18 cellular contexts compared by ENCODE assay signal in genomic region chr5:80231693-80232092, GRCh38. TPM values are rescaled to one million over a fixed set of nuclear protein-coding genes. Genes with fewer than 3 reads are reported as not detected.
DNase-seq lines count a peak whose midpoint lies in the region; ATAC-seq and TF ChIP-seq lines count a peak whose summit lies in the region.
"Had no signal": no experiment of that assay in that cellular context is flagged by ENCODE, and none has a peak within 500 bp of the region (broad histone marks: within the 10 kb centered on the region; RNA-seq: fewer than 3 reads in every experiment).

No MANE protein-coding gene starts in this region.

- H3K9me3 ChIP-seq in CD4-positive, alpha-beta memory T cell (ENCODE audit: control insufficient read depth in 1 of 2, low read length in 2 of 2): no peaks in the 10 kb centered on the region
- no peaks in the 10 kb centered on the region for H3K9me3 ChIP-seq in PC-9 (ENCODE audit: insufficient read depth, low read depth)
- H3K9me3 ChIP-seq: sigmoid colon had no signal

- BruUV-seq in PC-9 (replicated peaks; lab: Mats Ljungman, UMichigan): no TSS peak

- H3K9me3 Mint-ChIP-seq in CD4-positive, alpha-beta memory T cell: no peaks in the 10 kb centered on the region
- H3K9me3 Mint-ChIP-seq in chondrocyte (ENCODE audit: low read depth): no peaks in the 10 kb centered on the region
- no peaks in the 10 kb centered on the region for H3K9me3 Mint-ChIP-seq in nephron

- peaks cover 32% of the 10 kb centered on the region; the same call in 1 of the 2 replicates for H3F3A ChIP-seq in PC-9 (ENCODE audit: insufficient read depth, low read depth)

- peaks cover 98% of the 10 kb centered on the region for H3K79me2 ChIP-seq in PC-9 (ENCODE audit: low read depth)

- peak overlapping the region in 5 of 7 donors; percentile 52 to 90 (median 65) for H3K27ac Mint-ChIP-seq in CD4-positive, alpha-beta memory T cell
- H3K27ac Mint-ChIP-seq in chondrocyte (ENCODE audit: unreplicated experiment): peak overlapping the region; percentile 70
- peak overlapping the region; percentile 34 to 60 (median 51) for H3K27ac Mint-ChIP-seq in nephron
- H3K27ac Mint-ChIP-seq: B cell had no signal

- no peaks in the 10 kb centered on the region for H3K36me3 ChIP-seq in CD4-positive, alpha-beta memory T cell (ENCODE audit: insufficient read depth, low read length)
- H3K36me3 ChIP-seq in PC-9 (ENCODE audit: low read depth): no peaks in the 10 kb centered on the region
- H3K36me3 ChIP-seq: sigmoid colon had no signal

- no peak overlapping the region for H2AFZ ChIP-seq in PC-9

- POLR2A ChIA-PET in CD4-positive, alpha-beta memory T cell (lab: Charles Lee; ENCODE audit: partially characterized antibody): interaction anchor here (0.6 kb wide), 1 partner anchor 1518 kb away, joined by 3 read pairs; no protein-coding TSS in a partner anchor
- POLR2A ChIA-PET in PC-9 (lab: Charles Lee; ENCODE audit: unreplicated experiment): no interaction called here

- peaks cover 92% of the 10 kb centered on the region for H3K4me1 ChIP-seq in CD4-positive, alpha-beta memory T cell (ENCODE audit: insufficient read depth, low read length)
- peaks cover 35% of the 10 kb centered on the region for H3K4me1 ChIP-seq in PC-9 (replicated peaks; ENCODE audit: insufficient read depth)

- H3K27ac ChIP-seq in CD4-positive, alpha-beta memory T cell (ENCODE audit: low read depth, low read length): no peak overlapping the region
- peak overlapping the region; percentile 71 for H3K27ac ChIP-seq in PC-9
- H3K27ac ChIP-seq: sigmoid colon had no signal

- H3K4me3 ChIP-seq in CD4-positive, alpha-beta memory T cell (ENCODE audit: low read length in 2 of 2): no peak overlapping the region
- H3K4me3 ChIP-seq in PC-9: no peak overlapping the region
- H3K4me3 ChIP-seq: sigmoid colon had no signal

- intact Hi-C loops in CD4-positive, alpha-beta memory T cell (cut with micrococcal nuclease): no loop called here
- intact Hi-C loops in PC-9 (cut with micrococcal nuclease; ENCODE audit: unreplicated experiment): no loop called here

- 0 out of 2 replicates have a peak overlapping the region, but pooled peaks have one; percentile 5 for H3K4me2 ChIP-seq in PC-9

- peaks cover 21% of the 10 kb centered on the region for H4K20me1 ChIP-seq in PC-9 (ENCODE audit: insufficient read depth)

- H3K4me3 Mint-ChIP-seq in CD4-positive, alpha-beta memory T cell: peak overlapping the region in 6 of 8 donors; percentile 35 to 76 (median 54)
- no peak overlapping the region for H3K4me3 Mint-ChIP-seq in chondrocyte (ENCODE audit: unreplicated experiment)
- no peak overlapping the region for H3K4me3 Mint-ChIP-seq in nephron
- H3K4me3 Mint-ChIP-seq: B cell had no signal

- ATAC-seq in HG03565 (IDR thresholded peaks at IDR 0.05; ENCODE audit: unreplicated experiment): no peak
- ATAC-seq: left cardiac atrium had no signal

- CTCF ChIA-PET in CD4-positive, alpha-beta memory T cell (lab: Charles Lee; ENCODE audit: partially characterized antibody): interaction anchor here (1.0 kb wide), 1 partner anchor 140 kb away, joined by 3 read pairs; no protein-coding TSS in a partner anchor
- CTCF ChIA-PET in PC-9 (lab: Charles Lee): no interaction called here

- no peaks in the 10 kb centered on the region for H3K27me3 Mint-ChIP-seq in CD4-positive, alpha-beta memory T cell
- H3K27me3 Mint-ChIP-seq in chondrocyte (ENCODE audit: low read depth): no peaks in the 10 kb centered on the region
- no peaks in the 10 kb centered on the region for H3K27me3 Mint-ChIP-seq in nephron (ENCODE audit: low read depth)
- H3K27me3 Mint-ChIP-seq: B cell had no signal

- peaks cover 16 to 19% of the 10 kb centered on the region in 2 donors for H3K36me3 Mint-ChIP-seq in CD4-positive, alpha-beta memory T cell
- H3K36me3 Mint-ChIP-seq in chondrocyte (ENCODE audit: low read depth) (no peaks in the 10 kb centered on the region), nephron (ENCODE audit: low read depth) (no peaks in the 10 kb centered on the region)

- no peak for TF ChIP-seq CTCF in PC-9 (conservative IDR thresholded peaks at IDR 0.05)
- TF ChIP-seq CTCF in chondrocyte (IDR thresholded peaks at IDR 0.05): no peak
- no peak for TF ChIP-seq CTCF in nephron (IDR thresholded peaks at IDR 0.05; ENCODE audit: unreplicated experiment in 3 of 3)

- H3K9me2 ChIP-seq in PC-9 (ENCODE audit: insufficient read depth): no peaks in the 10 kb centered on the region

- no peaks in the 10 kb centered on the region for H3K27me3 ChIP-seq in CD4-positive, alpha-beta memory T cell (ENCODE audit: insufficient read depth, low read length)
- H3K27me3 ChIP-seq in PC-9 (ENCODE audit: insufficient read depth, low read depth): no peaks in the 10 kb centered on the region
- H3K27me3 ChIP-seq: sigmoid colon had no signal

- peaks cover 45 to 84% (median 67%) of the 10 kb centered on the region in 4 donors for H3K4me1 Mint-ChIP-seq in CD4-positive, alpha-beta memory T cell
- peaks cover 35% of the 10 kb centered on the region for H3K4me1 Mint-ChIP-seq in chondrocyte (ENCODE audit: low read depth)
- peaks cover 5% of the 10 kb centered on the region for H3K4me1 Mint-ChIP-seq in nephron

- DNase-seq in CD4-positive, alpha-beta memory T cell: no peak
- no peak for DNase-seq in PC-9
- DNase-seq in chondrocyte (ENCODE audit: low spot score): no peak
- no peak for DNase-seq in T-helper 9 cell
- DNase-seq in ecto neural progenitor cell (ENCODE audit: low spot score): no peak
- DNase-seq: activated CD8-positive, alpha-beta memory T cell treated with anti-CD3 and anti-CD28 coated beads, Interleukin-2, amount 50 U/mL, for 4 hours; central memory CD4-positive, alpha-beta T cell; DMS 273 treated with DMSO at 0.1 percent for 48 hours; GF-D8; left cardiac atrium; NCI-H2081; NCI-H510A treated with DMSO at 0.1 percent for 48 hours; SHP77 treated with DMSO at 0.1 percent for 48 hours; sigmoid colon; stimulated activated CD4-positive, alpha-beta T cell treated with anti-CD3 and anti-CD28 coated beads, Interleukin-2, amount 100 ng/mL, for 48 hours had no signal

RNA-seq across cellular contexts. Expression of gene SERINC5, which starts 24.2 kb away (rescaled TPM):
- 100 to 1,000 TPM; 153 to 165 TPM for total RNA-seq in CD4-positive, alpha-beta memory T cell
- polyA plus RNA-seq in CD4-positive, alpha-beta memory T cell: 10 to 100 TPM; 20.7 to 35.2 TPM
- total RNA-seq in PC-9 (2021) (68.8 and 77.7 TPM in 2 replicates), chondrocyte (39.3 to 41.5 TPM (median 39.9 TPM) in 3 replicates)

Comparison
In these comparisons a context has a peak if more than half of its experiments do, and no peak if none do; other contexts are left out.
1. H3K4me3 Mint-ChIP-seq: peak in CD4-positive, alpha-beta memory T cell (6 of 8); none in chondrocyte (single experiment) and nephron (0 of 3).
2. Peak in every context shown above with its lines, with median percentiles within 50 percentile points of each other: H3K27ac Mint-ChIP-seq.